ENCODE assay signal across 14 cellular contexts in the genomic region with DNA sequence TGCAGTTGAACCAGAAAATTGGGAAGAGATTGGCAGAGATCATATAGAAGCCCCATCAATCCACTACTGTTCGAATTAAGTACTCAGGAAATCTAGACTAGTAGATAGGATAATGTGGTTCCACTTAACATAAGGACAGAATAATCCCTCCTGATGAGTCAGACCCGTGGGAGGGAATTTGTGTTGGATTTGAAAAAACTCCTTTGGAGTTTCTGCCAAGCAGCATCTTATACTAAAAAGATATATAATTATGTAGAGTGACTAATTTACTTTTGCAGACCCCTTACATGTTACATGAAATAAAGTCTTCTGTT.
DNase-seq lines count a peak whose midpoint lies in the region; ATAC-seq and TF ChIP-seq lines count a peak whose summit lies in the region.
"Had no signal": no experiment of that assay in that cellular context is flagged by ENCODE, and none has a peak within 500 bp of the region (broad histone marks: within the 10 kb centered on the region; RNA-seq: fewer than 3 reads in every experiment).

No MANE protein-coding gene starts in this region.

- peak; percentile 49 for DNase-seq in Daoy (ENCODE audit: low read depth)
- DNase-seq in NCI-H345 treated with DMSO at 0.1 percent for 48 hours (lab: John Stamatoyannopoulos, UW; ENCODE audit: unreplicated experiment) = peak; percentile 28
- peak; percentile 62 for DNase-seq in choroid plexus epithelial cell (ENCODE audit: low read depth)
- DNase-seq in sciatic nerve (ENCODE audit: low spot score) = no peak
- DNase-seq in NOMO-1 treated with dmso at 0.1 percent for 144 hours (lab: John Stamatoyannopoulos, UW; ENCODE audit: unreplicated experiment) = no peak
- DNase-seq: activated T-cell treated with anti-CD3 and anti-CD28 coated beads, Interleukin-2, amount 50 U/mL, for 72 hours; effector CD4-positive, alpha-beta T cell; NCI-H510A treated with DMSO at 0.1 percent for 48 hours; posterior cingulate gyrus; T-helper 9 cell had no signal

- no peaks in the 10 kb centered on the region for H3K9me3 Mint-ChIP-seq in nephron
- H3K9me3 Mint-ChIP-seq: activated T-cell treated with anti-CD3 and anti-CD28 coated beads, Interleukin-2, amount 50 U/mL, for 72 hours had no signal

- H3K27me3 Mint-ChIP-seq in nephron (ENCODE audit: low read depth) = no peaks in the 10 kb centered on the region

- H3K4me1 Mint-ChIP-seq in nephron = peaks cover 29% of the 10 kb centered on the region

- intact Hi-C loops in sciatic nerve (cut with DNase I) = no loop called here

- TF ChIP-seq CTCF in choroid plexus epithelial cell (conservative IDR thresholded peaks at IDR 0.05; ENCODE audit: low read depth, low read length) (no peak), nephron (IDR thresholded peaks at IDR 0.05; ENCODE audit: unreplicated experiment in 3 of 3) (no peak)

- H3K36me3 Mint-ChIP-seq in nephron (ENCODE audit: low read depth) = no peaks in the 10 kb centered on the region

- H3K4me3 ChIP-seq in choroid plexus epithelial cell (ENCODE audit: low read depth, low read length) = no peak overlapping the region

- H3K27ac Mint-ChIP-seq in nephron = peak overlapping the region in 2 of 3 experiments; percentile 7 to 75
- H3K27ac Mint-ChIP-seq: activated T-cell treated with anti-CD3 and anti-CD28 coated beads, Interleukin-2, amount 50 U/mL, for 72 hours had no signal

- ATAC-seq in sciatic nerve (no peak), HG03521 (IDR thresholded peaks at IDR 0.05; ENCODE audit: unreplicated experiment) (no peak), HG02840 (IDR thresholded peaks at IDR 0.05; ENCODE audit: low FRiP score, unreplicated experiment) (no peak)
- ATAC-seq: activated T-cell treated with anti-CD3 and anti-CD28 coated beads, Interleukin-2, amount 50 U/mL, for 72 hours; HepG2 had no signal

- H3K4me3 Mint-ChIP-seq in nephron = no peak overlapping the region
- H3K4me3 Mint-ChIP-seq: activated T-cell treated with anti-CD3 and anti-CD28 coated beads, Interleukin-2, amount 50 U/mL, for 72 hours had no signal

Comparison
In these comparisons a context has a peak if more than half of its experiments do, and no peak if none do; other contexts are left out.
1. DNase-seq: peak in Daoy (single experiment), NCI-H345 treated with DMSO at 0.1 percent for 48 hours (single experiment) and choroid plexus epithelial cell (single experiment); none in sciatic nerve (single experiment) and NOMO-1 treated with dmso at 0.1 percent for 144 hours (single experiment).